In the genomic region with DNA sequence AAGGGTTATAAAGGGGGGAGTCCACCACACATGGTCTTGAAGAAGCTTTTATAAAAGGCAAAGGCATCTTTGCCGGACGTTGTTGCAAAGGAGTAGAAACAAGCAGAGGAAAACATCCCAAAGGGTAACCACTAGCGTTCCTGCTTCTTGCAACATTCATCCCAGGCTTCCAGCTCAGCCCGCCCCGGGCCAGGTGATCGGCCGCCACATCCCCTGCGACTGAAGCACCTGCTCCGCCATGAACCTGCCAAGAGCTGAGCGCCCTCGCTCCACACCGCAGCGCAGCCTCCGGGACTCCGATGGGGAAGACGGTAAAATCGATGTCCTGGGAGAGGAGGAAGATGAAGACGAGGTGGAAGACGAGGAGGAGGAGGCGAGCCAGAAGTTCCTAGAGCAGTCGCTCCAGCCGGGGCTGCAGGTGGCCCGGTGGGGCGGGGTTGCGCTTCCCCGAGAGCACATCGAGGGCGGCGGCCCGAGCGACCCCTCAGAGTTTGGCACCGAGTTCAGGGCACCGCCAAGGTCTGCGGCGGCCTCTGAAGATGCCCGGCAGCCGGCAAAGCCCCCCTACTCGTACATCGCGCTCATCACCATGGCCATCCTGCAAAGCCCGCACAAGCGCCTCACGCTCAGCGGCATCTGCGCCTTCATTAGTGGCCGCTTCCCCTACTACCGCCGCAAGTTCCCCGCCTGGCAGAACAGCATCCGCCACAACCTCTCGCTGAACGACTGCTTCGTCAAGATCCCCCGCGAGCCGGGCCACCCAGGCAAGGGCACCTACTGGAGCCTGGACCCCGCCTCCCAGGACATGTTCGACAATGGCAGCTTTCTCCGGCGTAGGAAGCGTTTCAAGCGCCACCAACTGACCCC, we compare ENCODE assay signal across 8 cellular contexts. TPM values are rescaled to one million over a fixed set of nuclear protein-coding genes. Genes with fewer than 3 reads are reported as not detected.
DNase-seq lines count a peak whose midpoint lies in the region; ATAC-seq and TF ChIP-seq lines count a peak whose summit lies in the region.
"Not testable (repeated sequence)": the region's sequence is repeated elsewhere in the genome, so short reads cannot be mapped to it uniquely, and the experiment has no call there.
"Had no signal": no experiment of that assay in that cellular context is flagged by ENCODE, and none has a peak within 500 bp of the region (broad histone marks: within the 10 kb centered on the region; RNA-seq: fewer than 3 reads in every experiment).

No MANE protein-coding gene starts in this region.

- H3K36me3 Mint-ChIP-seq in GM23338 (ENCODE audit: low read depth); activated T-cell treated with anti-CD3 and anti-CD28 coated beads, Interleukin-2, amount 50 U/mL, for 24 hours (ENCODE audit: low read depth); activated naive CD4-positive, alpha-beta T cell treated with anti-CD3 and anti-CD28 coated beads, Interleukin-2, amount 10 ng/mL, durations not matched to agents 7 days and 5 days; endodermal cell (ENCODE audit: low read depth); naive thymus-derived CD8-positive, alpha-beta T cell: not testable (repeated sequence)
- H3K36me3 Mint-ChIP-seq in stimulated activated memory B cell treated with anti-CD40 and anti-IgM and Interleukin-4, amounts not matched to agents 10 μg/mL and 1 μg/mL and 100 μg/mL, for 72 hours, result peaks cover 11% of the 10 kb centered on the region

- ATAC-seq in GM23338; naive thymus-derived CD8-positive, alpha-beta T cell; stimulated activated memory B cell treated with anti-CD40 and anti-IgM and Interleukin-4, amounts not matched to agents 10 μg/mL and 1 μg/mL and 100 μg/mL, for 72 hours: not testable (repeated sequence)

- not testable (repeated sequence) for H3K9me3 ChIP-seq in endodermal cell (ENCODE audit: control insufficient read depth, low read length)

- not testable (repeated sequence) for H4K20me1 ChIP-seq in GM23338 (replicated peaks; ENCODE audit: insufficient read depth)

- H3K4me3 Mint-ChIP-seq in GM23338 (peak overlapping the region; percentile 52; the same call in 2 of the 3 replicates), endodermal cell (peak overlapping the region; percentile 19)
- H3K4me3 Mint-ChIP-seq in activated T-cell treated with anti-CD3 and anti-CD28 coated beads, Interleukin-2, amount 50 U/mL, for 24 hours, result peak overlapping the region; percentile 48
- H3K4me3 Mint-ChIP-seq in activated naive CD4-positive, alpha-beta T cell treated with anti-CD3 and anti-CD28 coated beads, Interleukin-2, amount 10 ng/mL, durations not matched to agents 7 days and 5 days, result peak overlapping the region; percentile 38
- H3K4me3 Mint-ChIP-seq in naive thymus-derived CD8-positive, alpha-beta T cell, result peak overlapping the region in 6 of 10 donors; percentile 26 to 70 (median 54)
- peak overlapping the region; percentile 29 for H3K4me3 Mint-ChIP-seq in stimulated activated memory B cell treated with anti-CD40 and anti-IgM and Interleukin-4, amounts not matched to agents 10 μg/mL and 1 μg/mL and 100 μg/mL, for 72 hours

- peak overlapping the region; percentile 38; the same call in 1 of the 2 replicates for H3K4me3 ChIP-seq in GM23338
- H3K4me3 ChIP-seq in endodermal cell (ENCODE audit: low read length), result not testable (repeated sequence)

- peaks cover 59% of the 10 kb centered on the region for H3K27me3 Mint-ChIP-seq in GM23338 (ENCODE audit: insufficient read depth, low read depth, poor library complexity)
- peaks cover 42% of the 10 kb centered on the region for H3K27me3 Mint-ChIP-seq in activated T-cell treated with anti-CD3 and anti-CD28 coated beads, Interleukin-2, amount 50 U/mL, for 24 hours
- H3K27me3 Mint-ChIP-seq in activated naive CD4-positive, alpha-beta T cell treated with anti-CD3 and anti-CD28 coated beads, Interleukin-2, amount 10 ng/mL, durations not matched to agents 7 days and 5 days, result peaks cover 64% of the 10 kb centered on the region
- peaks cover 58% of the 10 kb centered on the region for H3K27me3 Mint-ChIP-seq in endodermal cell (ENCODE audit: insufficient read depth)
- peaks cover 3 to 19% (median 14%) of the 10 kb centered on the region in 5 donors for H3K27me3 Mint-ChIP-seq in naive thymus-derived CD8-positive, alpha-beta T cell
- H3K27me3 Mint-ChIP-seq in stimulated activated memory B cell treated with anti-CD40 and anti-IgM and Interleukin-4, amounts not matched to agents 10 μg/mL and 1 μg/mL and 100 μg/mL, for 72 hours, result not testable (repeated sequence)

- H2AFZ ChIP-seq in GM23338, result not testable (repeated sequence)

- not testable (repeated sequence) for TF ChIP-seq CTCF in GM23338 (conservative IDR thresholded peaks at IDR 0.05; ENCODE audit: low read depth in 2 of 2); endodermal cell (conservative IDR thresholded peaks at IDR 0.05)

- H3F3A ChIP-seq in GM23338 (replicated peaks; ENCODE audit: low read depth), result not testable (repeated sequence)

- DNase-seq in GM23338 (ENCODE audit: low spot score), result peak; percentile 7
- peak; percentile 11 for DNase-seq in activated CD4-positive, alpha-beta T cell treated with anti-CD3 and anti-CD28 coated beads for 48 hours
- peak; percentile 43 for DNase-seq in activated T-cell treated with anti-CD3 and anti-CD28 coated beads, Interleukin-2, amount 50 U/mL, for 24 hours
- DNase-seq in activated naive CD4-positive, alpha-beta T cell treated with anti-CD3 and anti-CD28 coated beads, Interleukin-2, amount 10 ng/mL, durations not matched to agents 7 days and 5 days, result peak; percentile 48
- DNase-seq in endodermal cell, result peak; percentile 54
- peak in 3 of 10 donors; percentile 24 to 62 (median 26) for DNase-seq in naive thymus-derived CD8-positive, alpha-beta T cell

- H3K9me3 Mint-ChIP-seq in GM23338; activated T-cell treated with anti-CD3 and anti-CD28 coated beads, Interleukin-2, amount 50 U/mL, for 24 hours; activated naive CD4-positive, alpha-beta T cell treated with anti-CD3 and anti-CD28 coated beads, Interleukin-2, amount 10 ng/mL, durations not matched to agents 7 days and 5 days; endodermal cell; naive thymus-derived CD8-positive, alpha-beta T cell; stimulated activated memory B cell treated with anti-CD40 and anti-IgM and Interleukin-4, amounts not matched to agents 10 μg/mL and 1 μg/mL and 100 μg/mL, for 72 hours: not testable (repeated sequence)

- not testable (repeated sequence) for H3K27ac ChIP-seq in GM23338 (ENCODE audit: low read depth); endodermal cell (ENCODE audit: low read depth, low read length)

- H3K27ac Mint-ChIP-seq in GM23338; activated T-cell treated with anti-CD3 and anti-CD28 coated beads, Interleukin-2, amount 50 U/mL, for 24 hours; activated naive CD4-positive, alpha-beta T cell treated with anti-CD3 and anti-CD28 coated beads, Interleukin-2, amount 10 ng/mL, durations not matched to agents 7 days and 5 days; endodermal cell; naive thymus-derived CD8-positive, alpha-beta T cell; stimulated activated memory B cell treated with anti-CD40 and anti-IgM and Interleukin-4, amounts not matched to agents 10 μg/mL and 1 μg/mL and 100 μg/mL, for 72 hours: not testable (repeated sequence)

- H3K4me1 Mint-ChIP-seq in GM23338; endodermal cell; stimulated activated memory B cell treated with anti-CD40 and anti-IgM and Interleukin-4, amounts not matched to agents 10 μg/mL and 1 μg/mL and 100 μg/mL, for 72 hours: not testable (repeated sequence)
- H3K4me1 Mint-ChIP-seq in activated T-cell treated with anti-CD3 and anti-CD28 coated beads, Interleukin-2, amount 50 U/mL, for 24 hours (ENCODE audit: low read depth), result peaks cover 23% of the 10 kb centered on the region
- peaks cover 25% of the 10 kb centered on the region for H3K4me1 Mint-ChIP-seq in activated naive CD4-positive, alpha-beta T cell treated with anti-CD3 and anti-CD28 coated beads, Interleukin-2, amount 10 ng/mL, durations not matched to agents 7 days and 5 days
- peaks cover 5 to 15% (median 8%) of the 10 kb centered on the region in 4 donors for H3K4me1 Mint-ChIP-seq in naive thymus-derived CD8-positive, alpha-beta T cell

- WGBS in endodermal cell (ENCODE audit: insufficient coverage in 1 of 2, insufficient read length in 1 of 2), 2 experiments, result 0 to 5% methylated on average over 6 to 31 of the region's 62 CpGs

- not testable (repeated sequence) for H3K4me1 ChIP-seq in GM23338 (ENCODE audit: insufficient read depth); endodermal cell (ENCODE audit: control insufficient read depth, insufficient read depth, low read length)

- H3K9me2 ChIP-seq in GM23338 (ENCODE audit: insufficient read depth), result not testable (repeated sequence)

- CTCF ChIA-PET in activated naive CD4-positive, alpha-beta T cell treated with anti-CD3 and anti-CD28 coated beads, Interleukin-2, amount 10 ng/mL, durations not matched to agents 7 days and 5 days (lab: Charles Lee), result not testable (repeated sequence)

- H3K79me2 ChIP-seq in GM23338 (replicated peaks; ENCODE audit: insufficient read depth), result not testable (repeated sequence)

- H3K9ac ChIP-seq in endodermal cell (ENCODE audit: extremely low read depth, low read length, poor library complexity, severe bottlenecking), result not testable (repeated sequence)

- POLR2A ChIA-PET in naive thymus-derived CD8-positive, alpha-beta T cell (lab: Charles Lee), result not testable (repeated sequence)

- H3K4me2 ChIP-seq in GM23338, result not testable (repeated sequence)

- peaks cover 66% of the 10 kb centered on the region for H3K27me3 ChIP-seq in GM23338 (ENCODE audit: insufficient read depth)
- peaks cover 49% of the 10 kb centered on the region for H3K27me3 ChIP-seq in endodermal cell (ENCODE audit: control insufficient read depth, insufficient read depth, low read length, poor library complexity, severe bottlenecking)

- H3K36me3 ChIP-seq in GM23338 (ENCODE audit: insufficient read depth); endodermal cell (ENCODE audit: control insufficient read depth, insufficient read depth, low read length): not testable (repeated sequence)

TF ChIP-seq in GM23338, 12 proteins besides CTCF, POLR2A, EP300 and RAD21:
- TF ChIP-seq EZH2 (IDR thresholded peaks at IDR 0.05; ENCODE audit: low read depth, unreplicated experiment), result peak; percentile 37

RNA-seq across cellular contexts. Expression of a gene that starts 0.8 kb away (rescaled TPM):
- total RNA-seq in GM23338 (2014; rRNA removed; shearing (Covaris generic)), result not detected in 2 replicates
- polyA plus RNA-seq in GM23338 (2016; fragmentation: Nextera tagmentation; extraction: Ambion mirVana), result not detected in 2 replicates
- under 1 TPM; 0.15 to 0.22 TPM for total RNA-seq in endodermal cell
- 0.11 TPM for polyA plus RNA-seq in endodermal cell (2013, experiment 1 of 2)
- not detected for polyA plus RNA-seq in endodermal cell (2013, experiment 2 of 2)
- under 1 TPM; 0.21 to 0.41 TPM for total RNA-seq in naive thymus-derived CD8-positive, alpha-beta T cell
- not detected for polyA plus RNA-seq in naive thymus-derived CD8-positive, alpha-beta T cell
- total RNA-seq: H1 had no signal
- polyA plus RNA-seq: H1 had no signal
